Comparison of ENCODE assay signal across 1 cellular context in genomic region chr1:26900815-26901511, GRCh38.
TF ChIP-seq lines count a peak whose summit lies in the region.

No MANE protein-coding gene starts in this region.

TF ChIP-seq in H1, 55 proteins besides CTCF, POLR2A, EP300 and RAD21:
- TF ChIP-seq CBX8 (IDR thresholded peaks at IDR 0.05; ENCODE audit: borderline replicate concordance, low read depth, low read length): no peak
- TF ChIP-seq NRF1 (IDR thresholded peaks at IDR 0.05; ENCODE audit: low read depth, low read length): no peak
- no peak for TF ChIP-seq SP4 (IDR thresholded peaks at IDR 0.05; ENCODE audit: low read length)
- no peak for TF ChIP-seq CBX5 (IDR thresholded peaks at IDR 0.05; ENCODE audit: low read depth, low read length)
- TF ChIP-seq, protein P1, sequence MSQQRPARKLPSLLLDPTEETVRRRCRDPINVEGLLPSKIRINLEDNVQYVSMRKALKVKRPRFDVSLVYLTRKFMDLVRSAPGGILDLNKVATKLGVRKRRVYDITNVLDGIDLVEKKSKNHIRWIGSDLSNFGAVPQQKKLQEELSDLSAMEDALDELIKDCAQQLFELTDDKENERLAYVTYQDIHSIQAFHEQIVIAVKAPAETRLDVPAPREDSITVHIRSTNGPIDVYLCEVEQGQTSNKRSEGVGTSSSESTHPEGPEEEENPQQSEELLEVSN (IDR thresholded peaks at IDR 0.05): no peak
- TF ChIP-seq RFX5 (IDR thresholded peaks at IDR 0.05; ENCODE audit: borderline replicate concordance, low read depth, low read length): no peak
- no peak for TF ChIP-seq EGR1 (IDR thresholded peaks at IDR 0.05; ENCODE audit: borderline replicate concordance, low read depth, low read length)
- no peak for TF ChIP-seq YY1 (IDR thresholded peaks at IDR 0.05; ENCODE audit: low read depth, low read length)
- no peak for TF ChIP-seq PHF8 (conservative IDR thresholded peaks at IDR 0.05; ENCODE audit: low read depth, low read length)
- no peak for TF ChIP-seq TBP (IDR thresholded peaks at IDR 0.05; ENCODE audit: low read depth, low read length)
TF ChIP-seq in H1: peak in this region for 0.
